ENCODE assay signal across 8 cellular contexts in genomic region chr20:407097-407952, GRCh38. TPM values are rescaled to one million over a fixed set of nuclear protein-coding genes. Genes with fewer than 3 reads are reported as not detected.
A peak's percentile ranks its signal among the peaks of the same experiment; 100 is the strongest.
DNase-seq lines count a peak whose midpoint lies in the region; ATAC-seq, FAIRE-seq and TF ChIP-seq lines count a peak whose summit lies in the region.

No MANE protein-coding gene starts in this region.

- H3K9me3 ChIP-seq in HepG2 (ENCODE audit: low read length): no peaks in the 10 kb centered on the region

- ATAC-seq in GM18867 (IDR thresholded peaks at IDR 0.05; ENCODE audit: unreplicated experiment) (peak; percentile 66), HG03095 (IDR thresholded peaks at IDR 0.05; ENCODE audit: unreplicated experiment) (peak; percentile 51), HepG2 (peak; percentile 90)

- no peak overlapping the region for H2AFZ ChIP-seq in HepG2 (ENCODE audit: low read length)

- peak overlapping the region; percentile 89 for H3K9ac ChIP-seq in HepG2 (ENCODE audit: insufficient read depth, low read depth, low read length)

- CTCF ChIA-PET in HepG2 (lab: Yijun Ruan, JAX; ENCODE audit: low intra/inter-chr PET ratio, low total read pairs): interaction anchor here (1.0 to 2.0 kb wide), 2 partner anchors 44 to 53 kb away, joined by 4 to 5 read pairs; no protein-coding TSS in a partner anchor

- peak; percentile 96 to 98 for TF ChIP-seq POLR2A in HepG2 (IDR thresholded peaks at IDR 0.05; ENCODE audit: insufficient read depth in 1 of 2, low read depth in 2 of 2, low read length in 2 of 2)

- peak overlapping the region; percentile 98 for H3K4me2 ChIP-seq in HepG2 (ENCODE audit: low read depth, low read length)

- TF ChIP-seq RAD21 in HepG2 (CRISPR knock-in tag; IDR thresholded peaks at IDR 0.05): peak; percentile 87

- TF ChIP-seq CTCF in AG10803 (conservative IDR thresholded peaks at IDR 0.05; ENCODE audit: low read length) (peak; percentile 37), HepG2 (CRISPR knock-in tag; IDR thresholded peaks at IDR 0.05) (peak; percentile 57)

- TF ChIP-seq EP300 in HepG2 (IDR thresholded peaks at IDR 0.05; ENCODE audit: low read depth in 2 of 2, low read length in 2 of 2): peak; percentile 9 to 25; a peak in 1 of 4 replicates
- TF ChIP-seq EP300 in HepG2 (CRISPR knock-in tag; IDR thresholded peaks at IDR 0.05; ENCODE audit: borderline replicate concordance): peak; percentile 58

- peak overlapping the region; percentile 96 for H3K27ac ChIP-seq in HepG2 (ENCODE audit: extremely low read length, insufficient read depth, low read length)

- no peaks in the 10 kb centered on the region for H4K20me1 ChIP-seq in HepG2 (ENCODE audit: insufficient read depth, low read length)

- intact Hi-C loops in HepG2 (cut with micrococcal nuclease; ENCODE audit: unreplicated experiment): loop anchor here (2.0 kb wide), 1 partner anchor 25 kb away; no protein-coding TSS in a partner anchor

- peaks cover 50% of the 10 kb centered on the region for H3K79me2 ChIP-seq in HepG2 (ENCODE audit: insufficient read depth, low read length)

- TSS peak; percentile 89 for BruUV-seq in HepG2 (replicated peaks; lab: Mats Ljungman, UMichigan)

- DNase-seq in AG10803 (ENCODE audit: low read depth): peak; percentile 72
- DNase-seq in NCI-H2171 (lab: John Stamatoyannopoulos, UW): peak; percentile 85
- peak; percentile 56 to 60 (median 58) for DNase-seq in activated CD4-positive, CD25-positive, alpha-beta regulatory T cell (lab: John Stamatoyannopoulos, UW)
- DNase-seq in dermis microvascular lymphatic vessel endothelial cell (ENCODE audit: low read depth in 2 of 2): peak; percentile 36 to 81
- DNase-seq in HepG2 (ENCODE audit: low spot score): peak; percentile 95
- peak; percentile 68 for DNase-seq in stimulated activated CD4-positive, alpha-beta T cell treated with anti-CD3 and anti-CD28 coated beads, Interleukin-4, amount 100 ng/mL, for 1 hour

- POLR2A ChIA-PET in HepG2 (lab: Yijun Ruan, JAX): interaction anchor here (0.6 to 20.8 kb wide), 31 partner anchors 9 to 239 kb away, joined by 3 to 909 read pairs (median 5); partner anchors contain the start of genes CSNK2A1, NRSN2, SOX12 and TRIB3

- in situ Hi-C loops in HepG2 (cut with HindIII; ENCODE audit: extremely low pct_ligation_motif_present, low pct_unique_long_range_greater_than_20kb): no loop called here

- peaks cover 8 to 25% of the 10 kb centered on the region in 2 experiments for H3K36me3 ChIP-seq in HepG2 (replicated peaks in 1 of 2; ENCODE audit: control insufficient read depth in 1 of 2, insufficient read depth in 2 of 2, low read length in 2 of 2)

- no peaks in the 10 kb centered on the region; a peak in 1 of 5 replicates for H3K27me3 ChIP-seq in HepG2 (ENCODE audit: control insufficient read depth in 1 of 2, insufficient read depth in 2 of 2, low read length in 2 of 2)

- FAIRE-seq in HepG2 (lab: Jason Lieb, UNC): peak; percentile 23

- peaks cover 81% of the 10 kb centered on the region for H3K4me1 ChIP-seq in HepG2 (ENCODE audit: insufficient read depth, low read length)

- WGBS in HepG2 (ENCODE audit: low lambda C conversion rate): 2% methylated on average over 36 of the region's 45 CpGs

- peak overlapping the region; percentile 62 for H3K4me3 ChIP-seq in AG10803 (ENCODE audit: low read length)
- H3K4me3 ChIP-seq in HepG2 (replicated peaks in 1 of 3; ENCODE audit: insufficient read depth in 1 of 3, low read depth in 2 of 3, low read length in 3 of 3): peak overlapping the region; percentile 49 to 79 (median 57)

TF ChIP-seq in HepG2, 621 proteins besides CTCF, POLR2A, EP300 and RAD21 (continues in another document):
- TF ChIP-seq PLRG1 (conservative IDR thresholded peaks at IDR 0.05) (no peak), ARNT2 (CRISPR knock-in tag; IDR thresholded peaks at IDR 0.05; ENCODE audit: low read depth) (peak; percentile 76)
- TF ChIP-seq, protein P1, sequence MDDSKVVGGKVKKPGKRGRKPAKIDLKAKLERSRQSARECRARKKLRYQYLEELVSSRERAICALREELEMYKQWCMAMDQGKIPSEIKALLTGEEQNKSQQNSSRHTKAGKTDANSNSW (CRISPR knock-in tag; IDR thresholded peaks at IDR 0.05; ENCODE audit: borderline replicate concordance): peak; percentile 33; the same call in 1 of the 2 replicates

RNA-seq across cellular contexts. Expression of gene RBCK1, which starts 0.8 kb away (rescaled TPM):
- total RNA-seq in dermis microvascular lymphatic vessel endothelial cell: 53.7 and 80.9 TPM in 2 replicates
- 121 and 149 TPM in 2 replicates for total RNA-seq in HepG2 (2016; rRNA removed; fragmentation: Illumina TruSeq; extraction: Trizol)
- total RNA-seq in HepG2 (2016; cell fraction: cytosol; rRNA removed; fragmentation: Illumina TruSeq; extraction: Trizol; ENCODE audit: low read depth): 176 and 212 TPM in 2 replicates
- total RNA-seq in HepG2 (2016; cell fraction: insoluble cytoplasmic fraction; rRNA removed; fragmentation: Illumina TruSeq; extraction: Trizol): 110 and 147 TPM in 2 replicates
- total RNA-seq in HepG2 (2016; cell fraction: membrane; rRNA removed; fragmentation: Illumina TruSeq; extraction: Trizol): 217 and 241 TPM in 2 replicates
- total RNA-seq in HepG2 (2016; cell fraction: nucleus; rRNA removed; fragmentation: Illumina TruSeq; extraction: Trizol): 83.9 and 95.5 TPM in 2 replicates
- 215 and 270 TPM in 2 replicates for polyA plus RNA-seq in HepG2 (2011; rRNA removed)
- 171 and 196 TPM in 2 replicates for polyA plus RNA-seq in HepG2 (2011; cell fraction: cytosol; rRNA removed)
- polyA plus RNA-seq in HepG2 (2011; cell fraction: nucleus; rRNA removed): 558 and 618 TPM in 2 replicates
- polyA plus RNA-seq in HepG2 (2012): 207 and 311 TPM in 2 replicates
- polyA plus RNA-seq in HepG2 (2016; cell fraction: cytosol; fragmentation: Illumina TruSeq; extraction: Trizol; ENCODE audit: low read depth): 291 and 331 TPM in 2 replicates
- polyA plus RNA-seq in HepG2 (2016; cell fraction: insoluble cytoplasmic fraction; fragmentation: Illumina TruSeq; extraction: Trizol; ENCODE audit: low read depth): 144 and 159 TPM in 2 replicates
- polyA plus RNA-seq in HepG2 (2016; cell fraction: membrane; fragmentation: Illumina TruSeq; extraction: Trizol; ENCODE audit: low read depth): 277 and 299 TPM in 2 replicates
- 357 and 365 TPM in 2 replicates for polyA plus RNA-seq in HepG2 (2016; cell fraction: nucleus; fragmentation: Illumina TruSeq; extraction: Trizol; ENCODE audit: insufficient read depth, low read depth)
- polyA minus RNA-seq in HepG2 (2011; rRNA and poly(A)+ RNA removed; ENCODE audit: low replicate concordance): 36.5 and 119 TPM in 2 replicates
- polyA minus RNA-seq in HepG2 (2011; cell fraction: cytosol; rRNA and poly(A)+ RNA removed): 65.9 and 88.8 TPM in 2 replicates
- polyA minus RNA-seq in HepG2 (2011; cell fraction: nucleus; rRNA and poly(A)+ RNA removed): 102 and 144 TPM in 2 replicates

RNA-seq across cellular contexts. Expression of gene TRIB3, which starts 26.8 kb away (rescaled TPM):
- total RNA-seq in dermis microvascular lymphatic vessel endothelial cell (36.7 and 47.4 TPM in 2 replicates), HepG2 (2016; rRNA removed; fragmentation: Illumina TruSeq; extraction: Trizol) (106 and 115 TPM in 2 replicates)
- 40.1 and 45.0 TPM in 2 replicates for total RNA-seq in HepG2 (2016; cell fraction: cytosol; rRNA removed; fragmentation: Illumina TruSeq; extraction: Trizol; ENCODE audit: low read depth)
- 106 and 115 TPM in 2 replicates for total RNA-seq in HepG2 (2016; cell fraction: insoluble cytoplasmic fraction; rRNA removed; fragmentation: Illumina TruSeq; extraction: Trizol)
- 107 and 130 TPM in 2 replicates for total RNA-seq in HepG2 (2016; cell fraction: membrane; rRNA removed; fragmentation: Illumina TruSeq; extraction: Trizol)
- 47.6 and 54.9 TPM in 2 replicates for total RNA-seq in HepG2 (2016; cell fraction: nucleus; rRNA removed; fragmentation: Illumina TruSeq; extraction: Trizol)
- polyA plus RNA-seq in HepG2 (2011; rRNA removed): 150 and 241 TPM in 2 replicates
- 165 and 177 TPM in 2 replicates for polyA plus RNA-seq in HepG2 (2011; cell fraction: cytosol; rRNA removed)
- polyA plus RNA-seq in HepG2 (2011; cell fraction: nucleus; rRNA removed): 122 and 148 TPM in 2 replicates
- polyA plus RNA-seq in HepG2 (2012): 78.0 and 193 TPM in 2 replicates
- 33.6 and 42.0 TPM in 2 replicates for polyA plus RNA-seq in HepG2 (2016; cell fraction: cytosol; fragmentation: Illumina TruSeq; extraction: Trizol; ENCODE audit: low read depth)
- 99.1 and 105 TPM in 2 replicates for polyA plus RNA-seq in HepG2 (2016; cell fraction: insoluble cytoplasmic fraction; fragmentation: Illumina TruSeq; extraction: Trizol; ENCODE audit: low read depth)
- polyA plus RNA-seq in HepG2 (2016; cell fraction: membrane; fragmentation: Illumina TruSeq; extraction: Trizol; ENCODE audit: low read depth): 76.6 and 88.5 TPM in 2 replicates
- 77.9 and 79.0 TPM in 2 replicates for polyA plus RNA-seq in HepG2 (2016; cell fraction: nucleus; fragmentation: Illumina TruSeq; extraction: Trizol; ENCODE audit: insufficient read depth, low read depth)
- 66.9 and 301 TPM in 2 replicates for polyA minus RNA-seq in HepG2 (2011; rRNA and poly(A)+ RNA removed; ENCODE audit: low replicate concordance)
- polyA minus RNA-seq in HepG2 (2011; cell fraction: cytosol; rRNA and poly(A)+ RNA removed): 115 and 151 TPM in 2 replicates
- 35.9 and 65.3 TPM in 2 replicates for polyA minus RNA-seq in HepG2 (2011; cell fraction: nucleus; rRNA and poly(A)+ RNA removed)

RNA-seq across cellular contexts. Expression of gene TBC1D20, which starts 55.0 kb away (rescaled TPM):
- 15.8 and 25.2 TPM in 2 replicates for total RNA-seq in dermis microvascular lymphatic vessel endothelial cell
- total RNA-seq in HepG2 (2016; rRNA removed; fragmentation: Illumina TruSeq; extraction: Trizol): 36.6 and 45.9 TPM in 2 replicates
- total RNA-seq in HepG2 (2016; cell fraction: cytosol; rRNA removed; fragmentation: Illumina TruSeq; extraction: Trizol; ENCODE audit: low read depth): 24.9 and 29.1 TPM in 2 replicates
- 36.8 and 43.1 TPM in 2 replicates for total RNA-seq in HepG2 (2016; cell fraction: insoluble cytoplasmic fraction; rRNA removed; fragmentation: Illumina TruSeq; extraction: Trizol)
- total RNA-seq in HepG2 (2016; cell fraction: membrane; rRNA removed; fragmentation: Illumina TruSeq; extraction: Trizol): 49.8 and 56.6 TPM in 2 replicates
- total RNA-seq in HepG2 (2016; cell fraction: nucleus; rRNA removed; fragmentation: Illumina TruSeq; extraction: Trizol): 26.9 and 31.0 TPM in 2 replicates
- 47.1 and 55.2 TPM in 2 replicates for polyA plus RNA-seq in HepG2 (2011; rRNA removed)
- 46.2 and 50.9 TPM in 2 replicates for polyA plus RNA-seq in HepG2 (2011; cell fraction: cytosol; rRNA removed)
- polyA plus RNA-seq in HepG2 (2011; cell fraction: nucleus; rRNA removed): 67.6 and 73.0 TPM in 2 replicates
- 26.7 and 33.9 TPM in 2 replicates for polyA plus RNA-seq in HepG2 (2012)
- polyA plus RNA-seq in HepG2 (2016; cell fraction: cytosol; fragmentation: Illumina TruSeq; extraction: Trizol; ENCODE audit: low read depth): 27.0 and 32.1 TPM in 2 replicates
- polyA plus RNA-seq in HepG2 (2016; cell fraction: insoluble cytoplasmic fraction; fragmentation: Illumina TruSeq; extraction: Trizol; ENCODE audit: low read depth): 46.6 and 47.0 TPM in 2 replicates
- polyA plus RNA-seq in HepG2 (2016; cell fraction: membrane; fragmentation: Illumina TruSeq; extraction: Trizol; ENCODE audit: low read depth): 37.5 and 43.9 TPM in 2 replicates
- polyA plus RNA-seq in HepG2 (2016; cell fraction: nucleus; fragmentation: Illumina TruSeq; extraction: Trizol; ENCODE audit: insufficient read depth, low read depth): 57.7 and 59.0 TPM in 2 replicates
- polyA minus RNA-seq in HepG2 (2011; rRNA and poly(A)+ RNA removed; ENCODE audit: low replicate concordance): 35.8 and 117 TPM in 2 replicates
- polyA minus RNA-seq in HepG2 (2011; cell fraction: cytosol; rRNA and poly(A)+ RNA removed): 21.9 and 28.9 TPM in 2 replicates
- 37.1 and 38.0 TPM in 2 replicates for polyA minus RNA-seq in HepG2 (2011; cell fraction: nucleus; rRNA and poly(A)+ RNA removed)

Comparison
In these comparisons a context has a peak if more than half of its experiments do, and no peak if none do; other contexts are left out.
1. Peak in every context shown above with its lines: DNase-seq, ATAC-seq, H3K4me3 ChIP-seq and H3K27ac ChIP-seq.